25 cellular contexts compared by ENCODE assay signal in the genomic region with DNA sequence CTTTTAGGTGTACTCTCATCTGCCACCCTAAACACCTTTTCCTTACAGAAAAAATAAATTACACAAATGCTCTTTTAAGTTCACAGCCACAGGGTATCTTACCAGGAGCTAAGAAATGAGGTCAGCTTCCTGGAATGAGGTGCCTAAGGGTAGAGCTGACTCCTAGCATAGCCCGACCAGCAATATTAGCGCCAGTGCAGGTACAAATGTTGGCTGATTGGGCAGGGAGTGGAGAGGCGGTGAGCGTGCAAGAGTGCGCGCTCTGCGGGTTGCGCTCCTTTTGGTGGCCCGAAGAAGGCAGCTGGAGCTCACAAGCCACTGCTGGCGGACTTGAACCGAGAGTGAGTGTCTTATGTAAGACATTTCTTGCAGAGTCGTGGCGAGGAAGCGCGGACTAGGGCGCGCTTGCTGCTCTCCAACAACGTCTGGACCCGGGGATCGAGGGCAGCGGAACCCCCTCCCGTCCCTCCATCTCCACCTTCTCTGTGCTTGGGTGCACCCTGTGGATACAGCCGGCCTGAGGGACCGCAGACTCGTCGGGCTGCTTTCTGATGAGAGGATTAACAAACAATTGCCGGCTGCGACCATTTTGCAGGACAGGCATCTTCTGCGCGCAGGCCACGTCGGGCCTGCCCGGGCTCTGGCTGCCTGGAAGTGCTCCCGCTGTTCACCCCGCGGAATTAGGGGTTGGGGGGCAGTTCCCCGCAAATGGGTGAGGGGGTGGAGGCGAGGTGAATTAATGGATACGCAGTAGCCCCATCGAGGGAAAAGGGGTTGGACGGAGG. TPM values are rescaled to one million over a fixed set of nuclear protein-coding genes. Genes with fewer than 3 reads are reported as not detected.
A peak's percentile ranks its signal among the peaks of the same experiment; 100 is the strongest.
DNase-seq lines count a peak whose midpoint lies in the region; FAIRE-seq and TF ChIP-seq lines count a peak whose summit lies in the region.
"Had no signal": no experiment of that assay in that cellular context is flagged by ENCODE, and none has a peak within 500 bp of the region (broad histone marks: within the 10 kb centered on the region; RNA-seq: fewer than 3 reads in every experiment).

No MANE protein-coding gene starts in this region.

- no peak overlapping the region for H2BK15ac ChIP-seq in mesendoderm (replicated peaks; ENCODE audit: low read depth)

- H3K4me1 Mint-ChIP-seq in endothelial cell (ENCODE audit: unreplicated experiment) = no peaks in the 10 kb centered on the region
- H3K4me1 Mint-ChIP-seq: activated naive CD4-positive, alpha-beta T cell treated with anti-CD3 and anti-CD28 coated beads, Interleukin-2, amount 50 U/mL, for 24 hours; brain; CD4-positive, CD25-positive, alpha-beta regulatory T cell; immature natural killer cell had no signal

- H3K4me3 ChIP-seq in bronchial epithelial cell (ENCODE audit: low read depth, low read length) (no peak overlapping the region), mesendoderm (ENCODE audit: low read length) (no peak overlapping the region), OCI-LY7 (ENCODE audit: low read depth, low read length, poor library complexity, severe bottlenecking) (no peak overlapping the region)
- H3K4me3 ChIP-seq: colonic mucosa, lung, SJCRH30, spleen, stomach, transverse colon had no signal

- H3K79me2 ChIP-seq in mesendoderm (ENCODE audit: control insufficient read depth, insufficient read depth, low read length) = no peaks in the 10 kb centered on the region
- H3K79me2 ChIP-seq in OCI-LY7 (ENCODE audit: insufficient read depth, low read depth, low read length) = no peaks in the 10 kb centered on the region

- H3K23ac ChIP-seq in mesendoderm (ENCODE audit: low read length) = no peak overlapping the region

- H3K36me3 ChIP-seq in bronchial epithelial cell (ENCODE audit: control insufficient read depth, insufficient read depth, low read length) = peaks cover 5% of the 10 kb centered on the region
- H3K36me3 ChIP-seq in mesendoderm (ENCODE audit: control insufficient read depth, insufficient read depth, low read length) = no peaks in the 10 kb centered on the region
- H3K36me3 ChIP-seq in OCI-LY7 (ENCODE audit: insufficient read depth, low read length) = peaks cover 13% of the 10 kb centered on the region
- H3K36me3 ChIP-seq: colonic mucosa, neutrophil, SJCRH30 had no signal

- no peak overlapping the region for H4K8ac ChIP-seq in mesendoderm (ENCODE audit: low read depth, low read length)

- H2AFZ ChIP-seq in OCI-LY7 (ENCODE audit: low read length) = no peak overlapping the region

- intact Hi-C loops in OCI-LY7 (cut with micrococcal nuclease; ENCODE audit: unreplicated experiment) = no loop called here

- no peaks in the 10 kb centered on the region for H4K20me1 ChIP-seq in OCI-LY7 (ENCODE audit: insufficient read depth, low read length)

- BruUV-seq in OCI-LY7 (replicated peaks; lab: Mats Ljungman, UMichigan) = no TSS peak

- H3K9me2 ChIP-seq in OCI-LY7 (ENCODE audit: insufficient read depth, low read length) = no peaks in the 10 kb centered on the region

- H3K27me3 ChIP-seq in bronchial epithelial cell (ENCODE audit: control insufficient read depth, insufficient read depth, low read length) = no peaks in the 10 kb centered on the region
- H3K27me3 ChIP-seq in mesendoderm (ENCODE audit: insufficient read depth, low read length, poor library complexity) = no peaks in the 10 kb centered on the region
- H3K27me3 ChIP-seq: colonic mucosa had no signal

- no peaks in the 10 kb centered on the region for H3K9me3 ChIP-seq in OCI-LY7 (ENCODE audit: low read length)
- H3K9me3 ChIP-seq: colonic mucosa, neutrophil, SJCRH30, transverse colon had no signal

- no peaks in the 10 kb centered on the region for H3K79me1 ChIP-seq in mesendoderm (ENCODE audit: low read length)

- H3K9ac ChIP-seq in mesendoderm (ENCODE audit: low read length) = no peak overlapping the region

- no peak for FAIRE-seq in bronchial epithelial cell (lab: Jason Lieb, UNC)

- DNase-seq in ELR (ENCODE audit: low read depth) (peak; percentile 68), M059J (ENCODE audit: low read depth) (peak; percentile 32), bronchial epithelial cell (ENCODE audit: low read depth) (peak; percentile 76), mesendoderm (peak; percentile 73), OCI-LY7 (ENCODE audit: low spot score) (no peak), HUDEP-2 (lab: John Stamatoyannopoulos, UW; ENCODE audit: unreplicated experiment in 76 of 76) (no peak), endothelial cell (ENCODE audit: low spot score) (no peak), HuH-7 (ENCODE audit: low spot score) (no peak)
- DNase-seq: activated T-cell treated with anti-CD3 and anti-CD28 coated beads, Interleukin-2, amount 50 U/mL, for 4 hours; CD4-positive, CD25-positive, alpha-beta regulatory T cell; colonic mucosa; DMS 273 treated with DMSO at 0.1 percent for 48 hours; immature natural killer cell; NCI-H1436 treated with DMSO at 0.1 percent for 48 hours; NCI-H748 treated with DMSO at 0.1 percent for 48 hours; SJCRH30; spleen; stimulated activated CD4-positive, alpha-beta T cell treated with anti-CD3 and anti-CD28 coated beads, Interleukin-4, amount 100 ng/mL, for 4 hours; stomach; transverse colon had no signal

- no CpG with 5 or more reads among the region's 41 CpGs for WGBS in mesendoderm (ENCODE audit: extremely low coverage, insufficient coverage, low lambda C conversion rate)

- CTCF ChIA-PET in OCI-LY7 (lab: Charles Lee; ENCODE audit: unreplicated experiment) = no interaction called here

- no peak overlapping the region for H3K18ac ChIP-seq in mesendoderm (ENCODE audit: low read length)

- no peaks in the 10 kb centered on the region for H3K9me3 Mint-ChIP-seq in endothelial cell (ENCODE audit: unreplicated experiment)
- H3K9me3 Mint-ChIP-seq: activated naive CD4-positive, alpha-beta T cell treated with anti-CD3 and anti-CD28 coated beads, Interleukin-2, amount 50 U/mL, for 24 hours; activated T-cell treated with anti-CD3 and anti-CD28 coated beads, Interleukin-2, amount 50 U/mL, for 4 hours; brain; immature natural killer cell; T-helper 1 cell treated with Interleukin-12 subunit alpha and Interleukin-12 subunit beta and Interleukin-4 antibody, amounts not matched to agents 30 μg/mL and 1 μg/mL, for 36 hours had no signal

- TF ChIP-seq CTCF in bronchial epithelial cell (IDR thresholded peaks at IDR 0.05; ENCODE audit: insufficient read depth, low read length, severe bottlenecking) (no peak), OCI-LY7 (conservative IDR thresholded peaks at IDR 0.05; ENCODE audit: low read length) (no peak), endothelial cell (IDR thresholded peaks at IDR 0.05; ENCODE audit: unreplicated experiment) (no peak)

- H3K27ac Mint-ChIP-seq in endothelial cell (ENCODE audit: unreplicated experiment) = no peak overlapping the region
- H3K27ac Mint-ChIP-seq: activated naive CD4-positive, alpha-beta T cell treated with anti-CD3 and anti-CD28 coated beads, Interleukin-2, amount 50 U/mL, for 24 hours; brain; CD4-positive, CD25-positive, alpha-beta regulatory T cell; immature natural killer cell; T-helper 1 cell treated with Interleukin-12 subunit alpha and Interleukin-12 subunit beta and Interleukin-4 antibody, amounts not matched to agents 30 μg/mL and 1 μg/mL, for 36 hours had no signal

- peaks cover 2% of the 10 kb centered on the region for H3K27me3 Mint-ChIP-seq in endothelial cell (ENCODE audit: unreplicated experiment)

- no peak overlapping the region for H2BK5ac ChIP-seq in mesendoderm (ENCODE audit: low read length)

- H3K27ac ChIP-seq in mesendoderm (ENCODE audit: low read depth, low read length) = no peak overlapping the region
- H3K27ac ChIP-seq in OCI-LY7 (ENCODE audit: low read depth, low read length, poor library complexity, severe bottlenecking) = no peak overlapping the region
- H3K27ac ChIP-seq: colonic mucosa, neutrophil, SJCRH30, spleen, stomach, transverse colon had no signal

- no peak overlapping the region for H3K4me2 ChIP-seq in mesendoderm (ENCODE audit: low read length)
- no peak overlapping the region for H3K4me2 ChIP-seq in OCI-LY7 (ENCODE audit: low read length)

- H3K4me3 Mint-ChIP-seq in endothelial cell (ENCODE audit: unreplicated experiment) = no peak overlapping the region
- H3K4me3 Mint-ChIP-seq: activated naive CD4-positive, alpha-beta T cell treated with anti-CD3 and anti-CD28 coated beads, Interleukin-2, amount 50 U/mL, for 24 hours; activated T-cell treated with anti-CD3 and anti-CD28 coated beads, Interleukin-2, amount 50 U/mL, for 4 hours; brain; CD4-positive, CD25-positive, alpha-beta regulatory T cell; immature natural killer cell; T-helper 1 cell treated with Interleukin-12 subunit alpha and Interleukin-12 subunit beta and Interleukin-4 antibody, amounts not matched to agents 30 μg/mL and 1 μg/mL, for 36 hours had no signal

- no peak overlapping the region for H2AK5ac ChIP-seq in mesendoderm (ENCODE audit: low read length)

- no peak overlapping the region for H4K5ac ChIP-seq in mesendoderm (ENCODE audit: low read length)

- H3K56ac ChIP-seq in mesendoderm (ENCODE audit: low read length) = no peak overlapping the region

- peaks cover 6% of the 10 kb centered on the region for H3K36me3 Mint-ChIP-seq in endothelial cell (ENCODE audit: low read depth, unreplicated experiment)

- POLR2A ChIA-PET in OCI-LY7 (lab: Charles Lee) = interaction anchor here (0.8 kb wide), 1 partner anchor 192 kb away, joined by 3 read pairs; no protein-coding TSS in a partner anchor

- no peak overlapping the region for H3K4ac ChIP-seq in mesendoderm (ENCODE audit: low read depth, low read length)

- H3K4me1 ChIP-seq in mesendoderm (ENCODE audit: control insufficient read depth, low read depth, low read length) (no peaks in the 10 kb centered on the region), OCI-LY7 (ENCODE audit: insufficient read depth, low read length, poor library complexity, severe bottlenecking) (no peaks in the 10 kb centered on the region)
- H3K4me1 ChIP-seq: colonic mucosa, SJCRH30, spleen, stomach, transverse colon had no signal

- no peak overlapping the region for H2BK120ac ChIP-seq in mesendoderm (ENCODE audit: low read depth, low read length)

RNA-seq across cellular contexts. Expression of a gene that starts 17.3 kb away (rescaled TPM):
- 148 and 253 TPM in 2 replicates for total RNA-seq in M059J (2014; rRNA removed; shearing (Covaris generic))
- total RNA-seq in bronchial epithelial cell (31.1 and 52.7 TPM in 2 replicates), OCI-LY7 (2022) (48.3 and 53.3 TPM in 2 replicates), endothelial cell (ENCODE audit: unreplicated experiment) (19.0 TPM)
- polyA plus RNA-seq in mesendoderm (2013, experiment 1 of 2) = 124 TPM
- polyA plus RNA-seq in mesendoderm (2013, experiment 2 of 2) = 123 TPM
- 33.6 and 45.8 TPM in 2 replicates for total RNA-seq in OCI-LY7 (2014; rRNA removed; shearing (Covaris generic))

RNA-seq across cellular contexts. Expression of a gene that starts 48.3 kb away (rescaled TPM):
- total RNA-seq in M059J (2014; rRNA removed; shearing (Covaris generic)) = 206 and 218 TPM in 2 replicates
- total RNA-seq in bronchial epithelial cell (71.1 and 80.1 TPM in 2 replicates), OCI-LY7 (2022) (144 and 149 TPM in 2 replicates), endothelial cell (ENCODE audit: unreplicated experiment) (85.3 TPM)
- 38.0 TPM for polyA plus RNA-seq in mesendoderm (2013, experiment 1 of 2)
- polyA plus RNA-seq in mesendoderm (2013, experiment 2 of 2) = 39.7 TPM
- total RNA-seq in OCI-LY7 (2014; rRNA removed; shearing (Covaris generic)) = 79.1 and 110 TPM in 2 replicates

Comparison
In these comparisons a context has a peak if more than half of its experiments do, and no peak if none do; other contexts are left out.
1. DNase-seq: peak in ELR (single experiment), M059J (single experiment), bronchial epithelial cell (single experiment) and mesendoderm (single experiment); none in OCI-LY7 (single experiment), HUDEP-2 (0 of 76), endothelial cell (single experiment) and HuH-7 (single experiment).